ENCODE assay signal across 28 cellular contexts in genomic region chr5:67643531-67643930, GRCh38.
"Had no signal": no experiment of that assay in that cellular context is flagged by ENCODE, and none has a peak within 500 bp of the region (broad histone marks: within the 10 kb centered on the region; RNA-seq: fewer than 3 reads in every experiment).

No MANE protein-coding gene starts in this region.

- H3K9ac ChIP-seq: SK-N-SH had no signal

- H3K4me3 ChIP-seq: breast epithelium, SJCRH30 had no signal

- ATAC-seq: activated T-helper 17 cell treated with anti-CD3 and anti-CD28 coated beads, Interleukin-2, amount 50 U/mL, for 72 hours; Panc1 had no signal

- H3K4me3 Mint-ChIP-seq: activated CD4-positive, alpha-beta memory T cell treated with anti-CD3 and anti-CD28 coated beads, Interleukin-2, amount 10 ng/mL, durations not matched to agents 7 days and 5 days; activated CD4-positive, alpha-beta T cell treated with anti-CD3 and anti-CD28 coated beads, Interleukin-2, amount 10 ng/mL, durations not matched to agents 7 days and 5 days; activated naive CD4-positive, alpha-beta T cell treated with anti-CD3 and anti-CD28 coated beads for 36 hours; activated naive CD8-positive, alpha-beta T cell; activated T-helper 17 cell treated with anti-CD3 and anti-CD28 coated beads, Interleukin-2, amount 50 U/mL, for 72 hours had no signal

- H3K27ac Mint-ChIP-seq: activated CD4-positive, alpha-beta memory T cell treated with anti-CD3 and anti-CD28 coated beads, Interleukin-2, amount 10 ng/mL, durations not matched to agents 7 days and 5 days; activated CD4-positive, alpha-beta T cell treated with anti-CD3 and anti-CD28 coated beads, Interleukin-2, amount 10 ng/mL, durations not matched to agents 7 days and 5 days; activated naive CD4-positive, alpha-beta T cell treated with anti-CD3 and anti-CD28 coated beads for 36 hours; activated naive CD8-positive, alpha-beta T cell; activated T-helper 17 cell treated with anti-CD3 and anti-CD28 coated beads, Interleukin-2, amount 50 U/mL, for 72 hours had no signal

- DNase-seq: activated CD4-positive, alpha-beta memory T cell treated with anti-CD3 and anti-CD28 coated beads, Interleukin-2, amount 10 ng/mL, durations not matched to agents 7 days and 5 days; activated CD4-positive, alpha-beta T cell treated with anti-CD3 and anti-CD28 coated beads, Interleukin-2, amount 10 ng/mL, durations not matched to agents 7 days and 5 days; activated CD4-positive, CD25-positive, alpha-beta regulatory T cell; activated gamma-delta T cell; activated naive CD4-positive, alpha-beta T cell treated with anti-CD3 and anti-CD28 coated beads for 36 hours; activated T-cell treated with anti-CD3 and anti-CD28 coated beads for 4 hours; activated T-cell treated with anti-CD3 and anti-CD28 coated beads, Interleukin-2, amount 50 U/mL, for 48 hours; anterior cingulate cortex; caudate nucleus; MM.1S; NCI-H1105; NCI-H1436; NCI-H1694 treated with DMSO at 0.1 percent for 48 hours; NCI-H2029 treated with DMSO at 0.1 percent for 48 hours; NCI-H345; NCI-H510A; NCI-H82; OCI-M1; Right ventricle myocardium superior; RPMI8226; SJCRH30; SK-N-SH; T-helper 1 cell had no signal

- H3K27ac ChIP-seq: breast epithelium, SJCRH30, VCaP had no signal

- H3K4me1 Mint-ChIP-seq: activated CD4-positive, alpha-beta memory T cell treated with anti-CD3 and anti-CD28 coated beads, Interleukin-2, amount 10 ng/mL, durations not matched to agents 7 days and 5 days had no signal

- H3K27me3 Mint-ChIP-seq: activated CD4-positive, alpha-beta memory T cell treated with anti-CD3 and anti-CD28 coated beads, Interleukin-2, amount 10 ng/mL, durations not matched to agents 7 days and 5 days; activated CD4-positive, alpha-beta T cell treated with anti-CD3 and anti-CD28 coated beads, Interleukin-2, amount 10 ng/mL, durations not matched to agents 7 days and 5 days; activated naive CD8-positive, alpha-beta T cell had no signal

- H3K27me3 ChIP-seq: breast epithelium, SJCRH30 had no signal

- H3K9me3 Mint-ChIP-seq: activated CD4-positive, alpha-beta memory T cell treated with anti-CD3 and anti-CD28 coated beads, Interleukin-2, amount 10 ng/mL, durations not matched to agents 7 days and 5 days had no signal

- H3K9me3 ChIP-seq: SJCRH30, SK-N-SH had no signal

- H3K36me3 ChIP-seq: breast epithelium, SJCRH30 had no signal

- H3K4me1 ChIP-seq: SJCRH30 had no signal

- H3K4me2 ChIP-seq: SK-N-SH had no signal
